8 cellular contexts compared by ENCODE assay signal in genomic region chr6:158816329-158816728, GRCh38. TPM values are rescaled to one million over a fixed set of nuclear protein-coding genes. Genes with fewer than 3 reads are reported as not detected.
DNase-seq lines count a peak whose midpoint lies in the region; ATAC-seq and TF ChIP-seq lines count a peak whose summit lies in the region.

No MANE protein-coding gene starts in this region.

- H3K9me3 ChIP-seq in HUES64 (ENCODE audit: insufficient read depth, low read depth, low read length) = 0 out of 2 replicates have a peak, but pooled peaks cover 4% of the 10 kb centered on the region

- H3K27me3 ChIP-seq in HUES64 (ENCODE audit: insufficient read depth, low read length) = no peaks in the 10 kb centered on the region

- TF ChIP-seq POLR2A in GM18505 (IDR thresholded peaks at IDR 0.05; ENCODE audit: borderline replicate concordance, extremely low read depth, insufficient read depth, insufficient read length) = peak; percentile 38

- H3K4me3 Mint-ChIP-seq in natural killer cell treated with Interleukin-12 subunit alpha and Interleukin-12 subunit beta and Interleukin-15 and Interleukin-18, amount 100 ng/mL, for 72 hours = peak overlapping the region; percentile 88

- H3K4me3 ChIP-seq in HUES64 (ENCODE audit: low read length) (peak overlapping the region; percentile 93), cardiac fibroblast (replicated peaks in 1 of 2; ENCODE audit: low read depth in 2 of 2, low read length in 2 of 2) (peak overlapping the region; percentile 75)

- TF ChIP-seq CTCF in cardiac fibroblast (IDR thresholded peaks at IDR 0.05; ENCODE audit: low read depth, low read length) = no peak

- H3K4me1 Mint-ChIP-seq in natural killer cell treated with Interleukin-12 subunit alpha and Interleukin-12 subunit beta and Interleukin-15 and Interleukin-18, amount 100 ng/mL, for 72 hours (ENCODE audit: low read depth in 2 of 2) = peaks cover 52 to 62% of the 10 kb centered on the region in 2 donors

- peak overlapping the region; percentile 89 for H3K27ac Mint-ChIP-seq in natural killer cell treated with Interleukin-12 subunit alpha and Interleukin-12 subunit beta and Interleukin-15 and Interleukin-18, amount 100 ng/mL, for 72 hours

- peaks cover 63% of the 10 kb centered on the region for H3K36me3 ChIP-seq in HUES64 (ENCODE audit: insufficient read depth, low read length)

- H3K9me3 Mint-ChIP-seq in natural killer cell treated with Interleukin-12 subunit alpha and Interleukin-12 subunit beta and Interleukin-15 and Interleukin-18, amount 100 ng/mL, for 72 hours = no peaks in the 10 kb centered on the region

- no peak overlapping the region for H3K9ac ChIP-seq in HUES64 (ENCODE audit: low read depth, low read length)

- peaks cover 8% of the 10 kb centered on the region for H3K36me3 Mint-ChIP-seq in natural killer cell treated with Interleukin-12 subunit alpha and Interleukin-12 subunit beta and Interleukin-15 and Interleukin-18, amount 100 ng/mL, for 72 hours

- WGBS in HUES64 = 35% methylated on average over 2 of the region's 5 CpGs

- DNase-seq in cardiac fibroblast (ENCODE audit: low read depth in 2 of 2) (no peak), hypothalamus (lab: John Stamatoyannopoulos, UW) (no peak), SIG-M5 treated with dmso at 0.1 percent for 504 hours (lab: John Stamatoyannopoulos, UW; ENCODE audit: unreplicated experiment) (no peak)
- DNase-seq in natural killer cell treated with Interleukin-12 subunit alpha and Interleukin-12 subunit beta and Interleukin-15 and Interleukin-18, amount 100 ng/mL, for 72 hours (ENCODE audit: low spot score) = no peak
- DNase-seq in activated effector memory CD4-positive, alpha-beta T cell treated with anti-CD3 and anti-CD28 coated beads, Interleukin-2, amount 50 U/mL, for 16 hours = no peak

- H3K27me3 Mint-ChIP-seq in natural killer cell treated with Interleukin-12 subunit alpha and Interleukin-12 subunit beta and Interleukin-15 and Interleukin-18, amount 100 ng/mL, for 72 hours = no peaks in the 10 kb centered on the region

- no peak for ATAC-seq in GM18505 (IDR thresholded peaks at IDR 0.05; ENCODE audit: unreplicated experiment)
- no peak for ATAC-seq in natural killer cell treated with Interleukin-12 subunit alpha and Interleukin-12 subunit beta and Interleukin-15 and Interleukin-18, amount 100 ng/mL, for 72 hours
- no peak for ATAC-seq in GM21526 (IDR thresholded peaks at IDR 0.05; ENCODE audit: low FRiP score, unreplicated experiment)

- H3K4me1 ChIP-seq in HUES64 (ENCODE audit: insufficient read depth, low read length) = peaks cover 53% of the 10 kb centered on the region

- no peak overlapping the region for H3K27ac ChIP-seq in HUES64 (ENCODE audit: low read depth, low read length)

RNA-seq across cellular contexts. Expression of gene EZR, which starts 2.8 kb away (rescaled TPM):
- polyA plus RNA-seq in HUES64 (2013, experiment 1 of 2) = 158 TPM
- 143 TPM for polyA plus RNA-seq in HUES64 (2013, experiment 2 of 2)
- total RNA-seq in natural killer cell treated with Interleukin-12 subunit alpha and Interleukin-12 subunit beta and Interleukin-15 and Interleukin-18, amount 100 ng/mL, for 72 hours = 100 to 1,000 TPM in 1 of 2 donors, 10 to 100 TPM in 1; 71.0 to 135 TPM
